9 cellular contexts compared by ENCODE assay signal in genomic region chr19:48121909-48122371, GRCh38. TPM values are rescaled to one million over a fixed set of nuclear protein-coding genes. Genes with fewer than 3 reads are reported as not detected.
DNase-seq lines count a peak whose midpoint lies in the region; ATAC-seq and TF ChIP-seq lines count a peak whose summit lies in the region.
"Had no signal": no experiment of that assay in that cellular context is flagged by ENCODE, and none has a peak within 500 bp of the region (broad histone marks: within the 10 kb centered on the region; RNA-seq: fewer than 3 reads in every experiment).

No MANE protein-coding gene starts in this region.

- POLR2A ChIA-PET in naive thymus-derived CD4-positive, alpha-beta T cell (lab: Charles Lee), result no interaction called here

- peak overlapping the region in 6 of 9 donors; percentile 45 to 90 (median 68) for H3K27ac Mint-ChIP-seq in naive thymus-derived CD4-positive, alpha-beta T cell

- peak overlapping the region in 1 of 10 donors; percentile 56 for H3K4me3 Mint-ChIP-seq in naive thymus-derived CD4-positive, alpha-beta T cell

- no peaks in the 10 kb centered on the region for H3K27me3 ChIP-seq in naive thymus-derived CD4-positive, alpha-beta T cell (ENCODE audit: control insufficient read depth in 2 of 2, insufficient read depth in 2 of 2, low read length in 2 of 2)

- no peak overlapping the region for H3K27ac ChIP-seq in naive thymus-derived CD4-positive, alpha-beta T cell (ENCODE audit: low read depth, low read length)

- H3K27me3 Mint-ChIP-seq in naive thymus-derived CD4-positive, alpha-beta T cell, result no peaks in the 10 kb centered on the region

- no peak overlapping the region for H3K4me3 ChIP-seq in cardiac fibroblast (replicated peaks in 1 of 2; ENCODE audit: low read depth in 2 of 2, low read length in 2 of 2)
- H3K4me3 ChIP-seq in naive thymus-derived CD4-positive, alpha-beta T cell (ENCODE audit: low read length), result no peak overlapping the region

- H3K9me3 Mint-ChIP-seq in naive thymus-derived CD4-positive, alpha-beta T cell, result no peaks in the 10 kb centered on the region

- no peaks in the 10 kb centered on the region for H3K4me1 ChIP-seq in naive thymus-derived CD4-positive, alpha-beta T cell (ENCODE audit: control insufficient read depth in 2 of 2, insufficient read depth in 2 of 2, low read length in 2 of 2)

- H3K36me3 Mint-ChIP-seq in naive thymus-derived CD4-positive, alpha-beta T cell, result peaks cover 23 to 64% (median 43%) of the 10 kb centered on the region in 5 donors

- peaks cover 3 to 70% (median 12%) of the 10 kb centered on the region in 3 experiments for H3K36me3 ChIP-seq in naive thymus-derived CD4-positive, alpha-beta T cell (ENCODE audit: control insufficient read depth in 2 of 3, insufficient read depth in 3 of 3, low read length in 3 of 3)

- intact Hi-C loops in naive thymus-derived CD4-positive, alpha-beta T cell (cut with micrococcal nuclease), result no loop called here

- DNase-seq in EH (ENCODE audit: low read depth) (peak; percentile 86), cardiac fibroblast (ENCODE audit: low read depth in 2 of 2) (peak; percentile 43 to 51), NCI-H1105 (lab: John Stamatoyannopoulos, UW) (no peak), DMS53 (lab: John Stamatoyannopoulos, UW) (no peak), AG08395 (ENCODE audit: low spot score) (no peak), AG20443 (ENCODE audit: low spot score) (no peak)
- no peak for DNase-seq in naive thymus-derived CD4-positive, alpha-beta T cell

- H3K4me1 Mint-ChIP-seq in naive thymus-derived CD4-positive, alpha-beta T cell, result peaks cover 0 to 32% (median 0%) of the 10 kb centered on the region in 7 donors

- peak; percentile 54 for ATAC-seq in HG02981 (IDR thresholded peaks at IDR 0.05; ENCODE audit: unreplicated experiment)
- ATAC-seq in naive thymus-derived CD4-positive, alpha-beta T cell, result no peak
- ATAC-seq: Panc1 had no signal

- CTCF ChIA-PET in naive thymus-derived CD4-positive, alpha-beta T cell (lab: Charles Lee), result no interaction called here

- no peaks in the 10 kb centered on the region for H3K9me3 ChIP-seq in naive thymus-derived CD4-positive, alpha-beta T cell (ENCODE audit: control insufficient read depth in 2 of 3, low read length in 3 of 3)

- TF ChIP-seq CTCF in cardiac fibroblast (IDR thresholded peaks at IDR 0.05; ENCODE audit: low read depth, low read length), result no peak

RNA-seq across cellular contexts. Expression of gene PLA2G4C, which starts 11.3 kb away (rescaled TPM):
- 10 to 100 TPM in 2 of 5 experiments, 1 to 10 TPM in 3; 3.3 to 21.2 (median 9.1) TPM for total RNA-seq in naive thymus-derived CD4-positive, alpha-beta T cell
- 1 to 10 TPM; 1.2 to 2.3 TPM for polyA plus RNA-seq in naive thymus-derived CD4-positive, alpha-beta T cell

RNA-seq across cellular contexts. Expression of gene LIG1, which starts 48.2 kb away (rescaled TPM):
- 100 to 1,000 TPM in 4 of 5 experiments, 10 to 100 TPM in 1; 61.0 to 134 (median 122) TPM for total RNA-seq in naive thymus-derived CD4-positive, alpha-beta T cell
- 10 to 100 TPM; 38.1 to 44.6 TPM for polyA plus RNA-seq in naive thymus-derived CD4-positive, alpha-beta T cell

RNA-seq across cellular contexts. Expression of gene ZSWIM9, which starts 48.5 kb away (rescaled TPM):
- 10 to 100 TPM in 1 of 5 experiments, 1 to 10 TPM in 4; 5.0 to 11.6 (median 7.4) TPM for total RNA-seq in naive thymus-derived CD4-positive, alpha-beta T cell
- polyA plus RNA-seq in naive thymus-derived CD4-positive, alpha-beta T cell, result 1 to 10 TPM in 1 of 2 donors, under 1 TPM in 1; 0.82 to 1.0 TPM

Comparison
In these comparisons a context has a peak if more than half of its experiments do, and no peak if none do; other contexts are left out.
1. DNase-seq: peak in EH (single experiment) and cardiac fibroblast (2 of 2); none in naive thymus-derived CD4-positive, alpha-beta T cell (0 of 9), NCI-H1105 (single experiment), DMS53 (single experiment), AG08395 (single experiment) and AG20443 (single experiment).